ENCODE assay signal across 8 cellular contexts in the genomic region with DNA sequence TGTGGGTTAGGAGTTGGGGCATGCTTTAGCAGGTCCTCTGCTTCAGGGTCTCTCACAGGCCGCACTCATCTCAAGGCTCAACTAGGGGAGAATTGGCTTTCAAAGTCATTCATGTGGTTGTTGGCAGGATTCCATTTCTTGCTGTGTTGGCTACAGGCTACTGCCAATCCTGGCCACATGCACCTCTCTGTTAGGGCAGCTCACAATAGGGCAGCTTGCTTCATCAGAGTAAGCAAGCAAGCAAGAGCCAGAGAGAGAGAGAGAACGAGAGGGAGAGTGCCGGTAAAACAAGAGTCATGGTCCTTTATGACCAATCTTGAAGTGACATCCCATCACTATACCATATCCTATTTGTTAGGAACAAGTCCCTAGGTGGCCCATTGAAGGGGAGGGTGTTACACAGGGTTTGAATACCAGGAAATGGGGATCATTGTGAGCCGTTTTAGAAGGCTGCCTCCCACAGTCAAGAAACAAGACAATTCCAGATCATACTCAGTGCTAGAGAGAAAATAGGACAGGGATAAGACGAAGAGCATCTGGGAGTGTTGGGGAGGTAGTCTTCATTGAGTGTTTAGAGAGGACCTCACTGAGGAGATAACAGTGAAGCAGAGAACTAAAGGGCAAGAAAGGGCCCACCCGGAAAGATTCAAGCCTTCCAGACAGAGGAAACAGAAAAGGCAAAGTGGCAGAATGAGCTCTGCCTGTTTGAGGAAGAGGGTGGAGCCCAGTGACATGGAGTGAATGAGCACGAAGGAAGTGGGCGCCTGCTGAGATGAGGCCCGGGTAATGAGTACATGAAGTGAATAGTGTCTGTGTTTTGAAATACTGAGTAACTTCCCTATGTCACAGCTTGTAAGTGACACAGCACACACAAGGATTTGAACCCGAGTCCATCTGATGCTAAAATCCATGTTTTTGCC. TPM values are rescaled to one million over a fixed set of nuclear protein-coding genes. Genes with fewer than 3 reads are reported as not detected.
DNase-seq lines count a peak whose midpoint lies in the region; ATAC-seq and TF ChIP-seq lines count a peak whose summit lies in the region.

No MANE protein-coding gene starts in this region.

- DNase-seq in ELR (ENCODE audit: low read depth) (peak; percentile 5), SKM-1 treated with dmso at 0.1 percent for 144 hours (lab: John Stamatoyannopoulos, UW; ENCODE audit: unreplicated experiment) (peak; percentile 99), adrenal gland (peak; percentile 28 to 78 (median 59)), memory B cell (ENCODE audit: low spot score in 2 of 2) (no peak), superior temporal gyrus (ENCODE audit: extremely low spot score) (no peak), GM20000 (ENCODE audit: low spot score) (no peak), cortex of kidney (lab: John Stamatoyannopoulos, UW) (no peak)

- H3K9me3 ChIP-seq in adrenal gland (replicated peaks in 1 of 3), result no peaks in the 10 kb centered on the region

- H3K36me3 Mint-ChIP-seq in memory B cell, result no peaks in the 10 kb centered on the region
- no peaks in the 10 kb centered on the region for H3K36me3 Mint-ChIP-seq in stimulated activated naive CD8-positive, alpha-beta T cell treated with anti-CD3 and anti-CD28 coated beads, Interleukin-15, Interleukin-2, amounts not matched to agents 100 ng/mL and 50 ng/mL, for 24 hours (ENCODE audit: low read depth)

- H3K9me3 Mint-ChIP-seq in memory B cell, result no peaks in the 10 kb centered on the region
- no peaks in the 10 kb centered on the region for H3K9me3 Mint-ChIP-seq in stimulated activated naive CD8-positive, alpha-beta T cell treated with anti-CD3 and anti-CD28 coated beads, Interleukin-15, Interleukin-2, amounts not matched to agents 100 ng/mL and 50 ng/mL, for 24 hours

- WGBS in adrenal gland, 4 donors, result 59 to 68% (median 66%) methylated on average over 9 to 10 of the region's 10 CpGs

- H3K4me3 ChIP-seq in adrenal gland, result no peak overlapping the region

- H3K4me1 ChIP-seq in adrenal gland (replicated peaks in 1 of 2), result no peaks in the 10 kb centered on the region

- no peak for TF ChIP-seq POLR2A in adrenal gland (IDR thresholded peaks at IDR 0.05)

- peak; percentile 96 for ATAC-seq in memory B cell (ENCODE audit: low read depth)

- TF ChIP-seq CTCF in adrenal gland (IDR thresholded peaks at IDR 0.05), result no peak
- no peak for TF ChIP-seq CTCF in GM20000 (IDR thresholded peaks at IDR 0.05; ENCODE audit: extremely low read depth, missing control alignments)

- H3K27me3 Mint-ChIP-seq in memory B cell, result no peaks in the 10 kb centered on the region
- no peaks in the 10 kb centered on the region for H3K27me3 Mint-ChIP-seq in stimulated activated naive CD8-positive, alpha-beta T cell treated with anti-CD3 and anti-CD28 coated beads, Interleukin-15, Interleukin-2, amounts not matched to agents 100 ng/mL and 50 ng/mL, for 24 hours

- peak overlapping the region; percentile 28 for H3K4me3 Mint-ChIP-seq in memory B cell
- no peak overlapping the region for H3K4me3 Mint-ChIP-seq in stimulated activated naive CD8-positive, alpha-beta T cell treated with anti-CD3 and anti-CD28 coated beads, Interleukin-15, Interleukin-2, amounts not matched to agents 100 ng/mL and 50 ng/mL, for 24 hours

- peak overlapping the region; percentile 39 to 93 (median 64) for H3K27ac ChIP-seq in adrenal gland

- intact Hi-C loops in adrenal gland (cut with DNase I), result no loop called here

- H3K36me3 ChIP-seq in adrenal gland (replicated peaks in 1 of 2), result no peaks in the 10 kb centered on the region

- H3K27me3 ChIP-seq in adrenal gland, result no peaks in the 10 kb centered on the region

- peaks cover 15% of the 10 kb centered on the region for H3K4me1 Mint-ChIP-seq in memory B cell
- peaks cover 36% of the 10 kb centered on the region for H3K4me1 Mint-ChIP-seq in stimulated activated naive CD8-positive, alpha-beta T cell treated with anti-CD3 and anti-CD28 coated beads, Interleukin-15, Interleukin-2, amounts not matched to agents 100 ng/mL and 50 ng/mL, for 24 hours (ENCODE audit: low read depth)

- H3K27ac Mint-ChIP-seq in memory B cell, result peak overlapping the region; percentile 80
- peak overlapping the region; percentile 81 for H3K27ac Mint-ChIP-seq in stimulated activated naive CD8-positive, alpha-beta T cell treated with anti-CD3 and anti-CD28 coated beads, Interleukin-15, Interleukin-2, amounts not matched to agents 100 ng/mL and 50 ng/mL, for 24 hours

RNA-seq across cellular contexts. Expression of a gene that starts 32.8 kb away (rescaled TPM):
- 10 to 100 TPM in 7 of 8 donors, 1 to 10 TPM in 1; 8.6 to 57.2 (median 32.8) TPM for total RNA-seq in adrenal gland
- 10 to 100 TPM in 1 of 3 donors, 1 to 10 TPM in 2; 8.7 to 12.5 (median 9.7) TPM for polyA plus RNA-seq in adrenal gland

Comparison
In these comparisons a context has a peak if more than half of its experiments do, and no peak if none do; other contexts are left out.
1. DNase-seq: peak in ELR (single experiment), SKM-1 treated with dmso at 0.1 percent for 144 hours (single experiment) and adrenal gland (7 of 7); none in memory B cell (0 of 2), superior temporal gyrus (single experiment), GM20000 (single experiment) and cortex of kidney (single experiment).